1 cellular context compared by ENCODE assay signal in genomic region chr5:1103505-1104326, GRCh38.
TF ChIP-seq lines count a peak whose summit lies in the region.

No MANE protein-coding gene starts in this region.

TF ChIP-seq in K562, 482 proteins besides CTCF, POLR2A, EP300 and RAD21 (continued from another document and continues in another):
- TF ChIP-seq ZNF263 (CRISPR knock-in tag; IDR thresholded peaks at IDR 0.05; ENCODE audit: borderline replicate concordance) (no peak), SMARCC2 (IDR thresholded peaks at IDR 0.05; ENCODE audit: low read depth) (no peak), RBM15 (IDR thresholded peaks at IDR 0.05; ENCODE audit: insufficient read depth, low read length) (no peak), HDGF (IDR thresholded peaks at IDR 0.05) (peak; percentile 86; the same call in 1 of the 2 replicates), USF1 (CRISPR knock-in tag; IDR thresholded peaks at IDR 0.05) (peak; percentile 90), RNF2 (IDR thresholded peaks at IDR 0.05) (no peak), ZNF354B (CRISPR knock-in tag; IDR thresholded peaks at IDR 0.05) (no peak), GTF2A2 (tag; IDR thresholded peaks at IDR 0.05) (no peak), STAG1 (CRISPR knock-in tag; IDR thresholded peaks at IDR 0.05; ENCODE audit: borderline replicate concordance) (no peak), ETV6 (IDR thresholded peaks at IDR 0.05; ENCODE audit: borderline replicate concordance in 1 of 2, low read depth in 2 of 2, low read length in 1 of 2) (no peak), ETV6 (CRISPR knock-in tag; IDR thresholded peaks at IDR 0.05; ENCODE audit: borderline replicate concordance) (no peak), ARID2 (IDR thresholded peaks at IDR 0.05) (no peak), ELF1 (tag; IDR thresholded peaks at IDR 0.05) (no peak), CEBPG (CRISPR knock-in tag; IDR thresholded peaks at IDR 0.05) (0 out of 2 replicates have a peak, but pooled peaks have one; percentile 23), CEBPG (tag; conservative IDR thresholded peaks at IDR 0.05 in 1 of 2, IDR thresholded peaks at IDR 0.05 in 1 of 2) (no peak), U2AF2 (optimal IDR thresholded peaks at IDR 0.05; ENCODE audit: low read depth, low read length) (no peak), GABPB1 (CRISPR knock-in tag; IDR thresholded peaks at IDR 0.05) (no peak), REST (CRISPR knock-in tag; IDR thresholded peaks at IDR 0.05; ENCODE audit: low read depth) (no peak), MTF1 (CRISPR knock-in tag; IDR thresholded peaks at IDR 0.05; ENCODE audit: borderline replicate concordance) (no peak), MYNN (IDR thresholded peaks at IDR 0.05) (no peak), MYNN (CRISPR knock-in tag; IDR thresholded peaks at IDR 0.05) (no peak), NFIX (CRISPR knock-in tag; IDR thresholded peaks at IDR 0.05; ENCODE audit: low read depth) (no peak), ZNF12 (CRISPR knock-in tag; IDR thresholded peaks at IDR 0.05) (no peak), XRCC4 (IDR thresholded peaks at IDR 0.05; ENCODE audit: extremely low read depth, insufficient read depth, insufficient read length) (no peak), ZC3H11A (IDR thresholded peaks at IDR 0.05; ENCODE audit: low read depth, low read length) (no peak), TEAD4 (IDR thresholded peaks at IDR 0.05; ENCODE audit: low read length) (no peak), TEAD4 (CRISPR knock-in tag; IDR thresholded peaks at IDR 0.05; ENCODE audit: borderline replicate concordance) (0 out of 2 replicates have a peak, but pooled peaks have one; percentile 34), KLF13 (tag; IDR thresholded peaks at IDR 0.05; ENCODE audit: borderline replicate concordance, low read depth) (no peak), MAFK (IDR thresholded peaks at IDR 0.05; ENCODE audit: low read length) (no peak), CCAR2 (IDR thresholded peaks at IDR 0.05; ENCODE audit: low read depth, low read length) (no peak), GMEB1 (CRISPR knock-in tag; IDR thresholded peaks at IDR 0.05) (no peak), MBD2 (IDR thresholded peaks at IDR 0.05; ENCODE audit: borderline replicate concordance, low read depth) (no peak), JUN (IDR thresholded peaks at IDR 0.05; ENCODE audit: borderline replicate concordance, low read depth, low read length) (no peak), JUN (CRISPR knock-in tag; IDR thresholded peaks at IDR 0.05; ENCODE audit: borderline replicate concordance) (0 out of 2 replicates have a peak, but pooled peaks have one; percentile 52), SMAD3 (CRISPR knock-in tag; conservative IDR thresholded peaks at IDR 0.05) (no peak), ZNF76 (CRISPR knock-in tag; IDR thresholded peaks at IDR 0.05; ENCODE audit: borderline replicate concordance) (no peak), MYBL2 (IDR thresholded peaks at IDR 0.05; ENCODE audit: low read depth) (no peak), MYBL2 (CRISPR knock-in tag; IDR thresholded peaks at IDR 0.05; ENCODE audit: borderline replicate concordance) (no peak), TOE1 (IDR thresholded peaks at IDR 0.05; ENCODE audit: borderline replicate concordance) (no peak; the same call in 1 of the 2 replicates), TOE1 (CRISPR knock-in tag; IDR thresholded peaks at IDR 0.05; ENCODE audit: borderline replicate concordance, low read depth) (no peak), ZNF224 (CRISPR knock-in tag; IDR thresholded peaks at IDR 0.05) (no peak), ZNF143 (CRISPR knock-in tag; IDR thresholded peaks at IDR 0.05) (peak; percentile 38; the same call in 1 of the 2 replicates), ZNF280B (CRISPR knock-in tag; IDR thresholded peaks at IDR 0.05) (no peak), MEF2D (tag; conservative IDR thresholded peaks at IDR 0.05; ENCODE audit: low read depth) (no peak), NEUROD1 (IDR thresholded peaks at IDR 0.05; ENCODE audit: borderline replicate concordance, low read depth, low read length, partially characterized antibody) (no peak), KAT7 (CRISPR knock-in tag; IDR thresholded peaks at IDR 0.05; ENCODE audit: borderline replicate concordance) (no peak), ZNF133 (CRISPR knock-in tag; IDR thresholded peaks at IDR 0.05) (no peak), ZBTB7A (IDR thresholded peaks at IDR 0.05; ENCODE audit: borderline replicate concordance, control insufficient read depth, low read depth, low read length) (peak; percentile 25; the same call in 1 of the 2 replicates), PTRF (tag; IDR thresholded peaks at IDR 0.05) (no peak), THAP12 (CRISPR knock-in tag; IDR thresholded peaks at IDR 0.05) (no peak), YY1 (IDR thresholded peaks at IDR 0.05; ENCODE audit: borderline replicate concordance in 1 of 3, control insufficient read depth in 1 of 3, extremely low read depth in 1 of 3, insufficient read depth in 3 of 3, insufficient read length in 1 of 3, insufficient replicate concordance in 2 of 3, low read depth in 1 of 3, low read length in 2 of 3) (no peak)
- TF ChIP-seq, protein P1, sequence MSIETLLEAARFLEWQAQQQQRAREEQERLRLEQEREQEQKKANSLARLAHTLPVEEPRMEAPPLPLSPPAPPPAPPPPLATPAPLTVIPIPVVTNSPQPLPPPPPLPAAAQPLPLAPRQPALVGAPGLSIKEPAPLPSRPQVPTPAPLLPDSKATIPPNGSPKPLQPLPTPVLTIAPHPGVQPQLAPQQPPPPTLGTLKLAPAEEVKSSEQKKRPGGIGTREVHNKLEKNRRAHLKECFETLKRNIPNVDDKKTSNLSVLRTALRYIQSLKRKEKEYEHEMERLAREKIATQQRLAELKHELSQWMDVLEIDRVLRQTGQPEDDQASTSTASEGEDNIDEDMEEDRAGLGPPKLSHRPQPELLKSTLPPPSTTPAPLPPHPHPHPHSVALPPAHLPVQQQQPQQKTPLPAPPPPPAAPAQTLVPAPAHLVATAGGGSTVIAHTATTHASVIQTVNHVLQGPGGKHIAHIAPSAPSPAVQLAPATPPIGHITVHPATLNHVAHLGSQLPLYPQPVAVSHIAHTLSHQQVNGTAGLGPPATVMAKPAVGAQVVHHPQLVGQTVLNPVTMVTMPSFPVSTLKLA (conservative IDR thresholded peaks at IDR 0.05) = 0 out of 4 replicates have a peak, but pooled peaks of 1 of the 2 experiments have one; percentile 50
- TF ChIP-seq, protein P2, sequence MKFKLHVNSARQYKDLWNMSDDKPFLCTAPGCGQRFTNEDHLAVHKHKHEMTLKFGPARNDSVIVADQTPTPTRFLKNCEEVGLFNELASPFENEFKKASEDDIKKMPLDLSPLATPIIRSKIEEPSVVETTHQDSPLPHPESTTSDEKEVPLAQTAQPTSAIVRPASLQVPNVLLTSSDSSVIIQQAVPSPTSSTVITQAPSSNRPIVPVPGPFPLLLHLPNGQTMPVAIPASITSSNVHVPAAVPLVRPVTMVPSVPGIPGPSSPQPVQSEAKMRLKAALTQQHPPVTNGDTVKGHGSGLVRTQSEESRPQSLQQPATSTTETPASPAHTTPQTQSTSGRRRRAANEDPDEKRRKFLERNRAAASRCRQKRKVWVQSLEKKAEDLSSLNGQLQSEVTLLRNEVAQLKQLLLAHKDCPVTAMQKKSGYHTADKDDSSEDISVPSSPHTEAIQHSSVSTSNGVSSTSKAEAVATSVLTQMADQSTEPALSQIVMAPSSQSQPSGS (CRISPR knock-in tag; IDR thresholded peaks at IDR 0.05) = no peak
- TF ChIP-seq, protein P3, sequence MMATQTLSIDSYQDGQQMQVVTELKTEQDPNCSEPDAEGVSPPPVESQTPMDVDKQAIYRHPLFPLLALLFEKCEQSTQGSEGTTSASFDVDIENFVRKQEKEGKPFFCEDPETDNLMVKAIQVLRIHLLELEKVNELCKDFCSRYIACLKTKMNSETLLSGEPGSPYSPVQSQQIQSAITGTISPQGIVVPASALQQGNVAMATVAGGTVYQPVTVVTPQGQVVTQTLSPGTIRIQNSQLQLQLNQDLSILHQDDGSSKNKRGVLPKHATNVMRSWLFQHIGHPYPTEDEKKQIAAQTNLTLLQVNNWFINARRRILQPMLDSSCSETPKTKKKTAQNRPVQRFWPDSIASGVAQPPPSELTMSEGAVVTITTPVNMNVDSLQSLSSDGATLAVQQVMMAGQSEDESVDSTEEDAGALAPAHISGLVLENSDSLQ (IDR thresholded peaks at IDR 0.05) = no peak
